Comparison of ENCODE assay signal across 17 cellular contexts in the genomic region with DNA sequence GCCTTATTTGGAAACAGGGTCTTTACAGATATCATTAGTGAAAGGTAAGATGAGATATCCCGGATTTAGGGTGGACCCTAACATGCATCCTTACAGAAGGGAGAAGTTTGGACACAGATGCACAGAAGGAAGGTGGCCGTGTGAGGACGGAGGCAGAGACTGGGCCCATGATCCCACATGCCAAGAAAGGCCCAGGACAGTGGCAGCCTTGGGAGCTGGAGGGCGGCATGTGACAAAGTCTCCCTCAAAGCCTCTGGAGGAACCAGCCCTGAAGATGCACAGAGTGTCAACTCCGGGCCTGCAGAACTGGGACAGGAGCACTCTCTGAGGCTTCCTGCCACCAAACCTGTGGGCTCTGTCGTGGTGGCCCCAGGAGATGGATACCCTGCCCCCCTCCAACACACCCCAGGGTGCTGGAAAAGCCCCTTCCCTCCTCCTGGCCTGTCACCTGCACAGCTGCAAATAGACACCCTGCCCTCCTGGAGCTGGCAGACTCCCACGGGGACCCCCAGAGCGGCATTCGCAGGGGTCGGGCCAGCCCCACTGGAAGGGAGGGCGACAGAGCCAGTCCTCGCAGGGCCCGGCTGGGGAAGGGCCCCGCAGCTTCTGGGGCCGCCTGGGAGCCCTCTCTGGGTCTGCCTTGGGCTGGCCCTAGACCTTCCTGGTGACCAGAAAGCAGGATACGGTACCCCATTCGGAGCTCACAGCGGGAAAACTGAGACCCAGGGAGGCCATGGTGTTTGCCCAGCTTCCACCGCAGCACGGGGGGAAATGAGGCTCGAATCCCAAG. TPM values are rescaled to one million over a fixed set of nuclear protein-coding genes. Genes with fewer than 3 reads are reported as not detected.
DNase-seq lines count a peak whose midpoint lies in the region; ATAC-seq and TF ChIP-seq lines count a peak whose summit lies in the region.
"Had no signal": no experiment of that assay in that cellular context is flagged by ENCODE, and none has a peak within 500 bp of the region (broad histone marks: within the 10 kb centered on the region; RNA-seq: fewer than 3 reads in every experiment).

No MANE protein-coding gene starts in this region.

- no peak overlapping the region for H4K8ac ChIP-seq in mesenchymal stem cell (ENCODE audit: low read length)

- peaks cover 0 to 17% (median 0%) of the 10 kb centered on the region in 9 donors for H3K36me3 ChIP-seq in heart right ventricle
- H3K36me3 ChIP-seq in osteoblast (ENCODE audit: insufficient read depth, low read length), result no peaks in the 10 kb centered on the region
- no peaks in the 10 kb centered on the region for H3K36me3 ChIP-seq in transverse colon
- peaks cover 0 to 66% of the 10 kb centered on the region in 2 experiments for H3K36me3 ChIP-seq in mesenchymal stem cell (ENCODE audit: control insufficient read depth in 1 of 2, insufficient read depth in 2 of 2, low read depth in 1 of 2, low read length in 2 of 2)
- H3K36me3 ChIP-seq: vagina had no signal

- H3K9me3 Mint-ChIP-seq in brain, result no peaks in the 10 kb centered on the region
- H3K9me3 Mint-ChIP-seq: CD8-positive, alpha-beta T cell; T-cell had no signal

- no peak for TF ChIP-seq CTCF in heart right ventricle (IDR thresholded peaks at IDR 0.05)
- TF ChIP-seq CTCF in brain (conservative IDR thresholded peaks at IDR 0.05), result no peak
- no peak for TF ChIP-seq CTCF in osteoblast (IDR thresholded peaks at IDR 0.05; ENCODE audit: extremely low read depth, low read depth, low read length)
- TF ChIP-seq CTCF in transverse colon (IDR thresholded peaks at IDR 0.05), result no peak

- H3K79me2 ChIP-seq in osteoblast (ENCODE audit: insufficient read depth, low read length), result peaks cover 94% of the 10 kb centered on the region

- no peak overlapping the region for H3K23ac ChIP-seq in mesenchymal stem cell (ENCODE audit: low read length in 2 of 2)

- peaks cover 45 to 98% (median 85%) of the 10 kb centered on the region in 9 donors for H3K4me1 ChIP-seq in heart right ventricle
- no peaks in the 10 kb centered on the region for H3K4me1 ChIP-seq in osteoblast (ENCODE audit: insufficient read depth, low read length)
- H3K4me1 ChIP-seq in transverse colon, result peaks cover 18 to 75% (median 52%) of the 10 kb centered on the region in 4 donors
- peaks cover 48% of the 10 kb centered on the region for H3K4me1 ChIP-seq in mesenchymal stem cell (ENCODE audit: control insufficient read depth, insufficient read depth, low read depth, low read length)

- H2AFZ ChIP-seq in osteoblast (ENCODE audit: low read length) (no peak overlapping the region), mesenchymal stem cell (ENCODE audit: low read depth, low read length) (no peak overlapping the region)

- H3K4me2 ChIP-seq in osteoblast (ENCODE audit: insufficient read depth, low read length), result no peak overlapping the region
- no peak overlapping the region for H3K4me2 ChIP-seq in mesenchymal stem cell (ENCODE audit: low read length, poor library complexity, severe bottlenecking)
- H3K4me2 ChIP-seq: KMS-11 had no signal

- H3K4me1 Mint-ChIP-seq in brain, result peaks cover 58% of the 10 kb centered on the region

- H3K9me3 ChIP-seq in heart right ventricle (no peaks in the 10 kb centered on the region), osteoblast (ENCODE audit: low read depth, low read length) (no peaks in the 10 kb centered on the region), transverse colon (no peaks in the 10 kb centered on the region), mesenchymal stem cell (ENCODE audit: control insufficient read depth, low read length) (no peaks in the 10 kb centered on the region)
- H3K9me3 ChIP-seq: vagina had no signal

- H2AK5ac ChIP-seq in mesenchymal stem cell (ENCODE audit: low read length, severe bottlenecking), result no peak overlapping the region

- no peak overlapping the region for H3K9ac ChIP-seq in mesenchymal stem cell (ENCODE audit: low read length)
- H3K9ac ChIP-seq: KMS-11 had no signal

- TF ChIP-seq EP300 in transverse colon (IDR thresholded peaks at IDR 0.05; ENCODE audit: low read depth), result no peak

- intact Hi-C loops in heart right ventricle (cut with DNase I), result loop anchor here in 5 of 10 donors (5.0 kb wide), 2 partner anchors 35 kb away; no protein-coding TSS in a partner anchor
- intact Hi-C loops in left ventricle myocardium superior (cut with micrococcal nuclease), result no loop called here
- intact Hi-C loops in transverse colon (cut with DNase I; ENCODE audit: low total_unique reads), result no loop called here

- H3K36me3 Mint-ChIP-seq in brain, result no peaks in the 10 kb centered on the region
- H3K36me3 Mint-ChIP-seq: T-cell had no signal

- no peak overlapping the region for H2BK15ac ChIP-seq in mesenchymal stem cell (ENCODE audit: low read depth, poor library complexity, severe bottlenecking)

- TF ChIP-seq POLR2A in transverse colon (IDR thresholded peaks at IDR 0.05), result no peak

- H4K91ac ChIP-seq in mesenchymal stem cell (ENCODE audit: low read length), result no peak overlapping the region

- peak overlapping the region in 1 of 2 experiments; percentile 13 for H3K18ac ChIP-seq in mesenchymal stem cell (ENCODE audit: low read depth in 1 of 2, low read length in 2 of 2)

- H3K27me3 ChIP-seq in heart right ventricle (no peaks in the 10 kb centered on the region), osteoblast (ENCODE audit: insufficient read depth, low read length) (no peaks in the 10 kb centered on the region), transverse colon (no peaks in the 10 kb centered on the region), mesenchymal stem cell (ENCODE audit: control insufficient read depth in 1 of 2, insufficient read depth in 1 of 2, low read length in 2 of 2) (no peaks in the 10 kb centered on the region)
- H3K27me3 ChIP-seq: vagina had no signal

- in situ Hi-C loops in transverse colon (cut with MboI; ENCODE audit: low pct_ligation_motif_present in 1 of 4, low pct_unique_long_range_greater_than_20kb in 1 of 4, low sequenced_read_pairs in 3 of 4), result no loop called here

- H3K14ac ChIP-seq in mesenchymal stem cell (ENCODE audit: low read length in 2 of 2), result no peak overlapping the region

- 76 to 80% methylated on average over 21 of the region's 21 CpGs for WGBS in heart right ventricle, 2 donors
- WGBS in transverse colon (ENCODE audit: low coverage in 1 of 2), 2 donors, result 80 to 91% methylated on average over 2 to 18 of the region's 21 CpGs
- WGBS in mesenchymal stem cell, result 91% methylated on average over 21 of the region's 21 CpGs

- H3K27me3 Mint-ChIP-seq in brain, result no peaks in the 10 kb centered on the region
- H3K27me3 Mint-ChIP-seq: T-cell had no signal

- peak overlapping the region in 1 of 5 experiments; percentile 18 for H3K4me3 Mint-ChIP-seq in brain
- H3K4me3 Mint-ChIP-seq: CD8-positive, alpha-beta T cell; T-cell had no signal

- H4K20me1 ChIP-seq in osteoblast (ENCODE audit: insufficient read depth, low read length), result peaks cover 75% of the 10 kb centered on the region

- H2BK5ac ChIP-seq in mesenchymal stem cell (ENCODE audit: low read depth, low read length, poor library complexity, severe bottlenecking), result no peak overlapping the region

- no peak overlapping the region for H2BK120ac ChIP-seq in mesenchymal stem cell (ENCODE audit: low read depth, low read length)

- H3K4ac ChIP-seq in mesenchymal stem cell (ENCODE audit: low read depth in 1 of 2, low read length in 2 of 2), result no peak overlapping the region

- H3K27ac Mint-ChIP-seq in brain, result peak overlapping the region in 4 of 5 experiments; percentile 23 to 70 (median 62)
- H3K27ac Mint-ChIP-seq: CD8-positive, alpha-beta T cell; T-cell had no signal

- no peak overlapping the region for H3K4me3 ChIP-seq in heart right ventricle
- H3K4me3 ChIP-seq in osteoblast (ENCODE audit: insufficient read depth, low read length), result no peak overlapping the region
- no peak overlapping the region for H3K4me3 ChIP-seq in transverse colon
- peak overlapping the region in 1 of 2 experiments; percentile 14 for H3K4me3 ChIP-seq in mesenchymal stem cell (ENCODE audit: insufficient read depth in 1 of 2, low read depth in 1 of 2, low read length in 2 of 2)
- H3K4me3 ChIP-seq: skin epidermis, vagina had no signal

- DNase-seq in heart right ventricle (peak in 1 of 2 donors; percentile 9), left ventricle myocardium superior (no peak), osteoblast (ENCODE audit: insufficient read length, low spot score, missing footprints) (peak; percentile 77), transverse colon (no peak), mesenchymal stem cell (no peak), NCI-H446 (lab: John Stamatoyannopoulos, UW) (no peak), ureter (ENCODE audit: low spot score) (no peak)
- DNase-seq: ACHN, EL, kidney glomerular epithelial cell, NCI-H1105, T-cell had no signal

- no peak for ATAC-seq in heart right ventricle
- ATAC-seq in left ventricle myocardium superior, result no peak
- ATAC-seq: CD8-positive, alpha-beta T cell; T-cell had no signal

- H3K27ac ChIP-seq in heart right ventricle (peak overlapping the region in 9 of 10 donors; percentile 58 to 99 (median 80)), osteoblast (ENCODE audit: low read depth, low read length) (no peak overlapping the region), transverse colon (peak overlapping the region; percentile 58 to 98 (median 95)), mesenchymal stem cell (ENCODE audit: low read length, poor library complexity, severe bottlenecking) (no peak overlapping the region)
- H3K27ac ChIP-seq: KMS-11 had no signal

- no peak overlapping the region for H2BK12ac ChIP-seq in mesenchymal stem cell (ENCODE audit: low read length in 2 of 2)

- peaks cover 32% of the 10 kb centered on the region for H3K79me1 ChIP-seq in mesenchymal stem cell (replicated peaks; ENCODE audit: low read length, poor library complexity, severe bottlenecking)

RNA-seq across cellular contexts. Expression of gene NACC2, which starts 7.9 kb away (rescaled TPM):
- total RNA-seq in heart right ventricle (10 to 100 TPM; 32.0 to 55.1 (median 41.1) TPM), left ventricle myocardium superior (39.1 TPM), osteoblast (25.3 and 32.9 TPM in 2 replicates), transverse colon (10 to 100 TPM; 22.2 to 64.3 (median 26.5) TPM), ureter (36.0 TPM)
- polyA plus RNA-seq in heart right ventricle (10 to 100 TPM; 15.6 to 16.5 TPM), brain (ENCODE audit: insufficient read depth, low read depth, low replicate concordance) (20.6 TPM)
- polyA plus RNA-seq in mesenchymal stem cell (2013, experiment 1 of 2), result 25.9 TPM
- 26.0 TPM for polyA plus RNA-seq in mesenchymal stem cell (2013, experiment 2 of 2)

RNA-seq across cellular contexts. Expression of gene TMEM250, which starts 31.5 kb away (rescaled TPM):
- 10 to 100 TPM; 12.7 to 24.3 (median 15.4) TPM for total RNA-seq in heart right ventricle
- 10 to 100 TPM in 1 of 2 donors, 1 to 10 TPM in 1; 9.7 to 26.4 TPM for polyA plus RNA-seq in heart right ventricle
- total RNA-seq in left ventricle myocardium superior, result 16.6 TPM
- 36.6 TPM for polyA plus RNA-seq in brain (ENCODE audit: insufficient read depth, low read depth, low replicate concordance)
- total RNA-seq in osteoblast, result 52.7 and 65.5 TPM in 2 replicates
- total RNA-seq in transverse colon, result 100 to 1,000 TPM in 2 of 4 donors, 10 to 100 TPM in 2; 50.3 to 187 (median 86.6) TPM
- polyA plus RNA-seq in mesenchymal stem cell (2013, experiment 1 of 2), result 18.1 TPM
- 17.5 TPM for polyA plus RNA-seq in mesenchymal stem cell (2013, experiment 2 of 2)
- total RNA-seq in ureter, result 31.8 TPM

Comparison
In these comparisons a context has a peak if more than half of its experiments do, and no peak if none do; other contexts are left out.
1. H3K27ac ChIP-seq: peak in heart right ventricle (9 of 10) and transverse colon (4 of 4); none in osteoblast (single experiment) and mesenchymal stem cell (single experiment).